Comparison of ENCODE assay signal across 35 cellular contexts in the genomic region with DNA sequence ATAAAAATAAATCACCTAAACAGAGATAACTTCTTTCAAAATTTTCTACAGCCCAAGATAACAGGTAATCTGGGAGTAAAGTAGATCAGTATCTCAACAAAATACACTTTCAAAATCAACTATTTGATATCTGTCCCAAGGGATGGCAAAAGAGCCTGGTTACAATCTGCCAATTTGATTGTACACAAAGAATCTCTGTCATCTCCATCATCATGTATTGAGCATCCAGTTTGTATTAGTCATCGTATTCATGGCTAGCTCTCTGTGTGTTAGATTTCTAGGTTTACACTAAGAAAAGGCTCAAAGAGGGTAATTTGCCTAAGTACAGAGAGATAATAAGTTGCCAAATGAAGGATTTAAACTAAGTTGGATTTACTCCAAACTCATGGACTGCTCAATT.
"Had no signal": no experiment of that assay in that cellular context is flagged by ENCODE, and none has a peak within 500 bp of the region (broad histone marks: within the 10 kb centered on the region; RNA-seq: fewer than 3 reads in every experiment).

No MANE protein-coding gene starts in this region.

- H3K36me3 Mint-ChIP-seq: activated CD8-positive, alpha-beta memory T cell treated with anti-CD3 and anti-CD28 coated beads, Interleukin-2, amount 10 ng/mL, durations not matched to agents 7 days and 5 days; activated naive CD8-positive, alpha-beta T cell treated with anti-CD3 and anti-CD28 coated beads for 36 hours had no signal

- H3K9me3 Mint-ChIP-seq: activated CD4-positive, alpha-beta memory T cell treated with anti-CD3 and anti-CD28 coated beads, Interleukin-2, amount 10 ng/mL, durations not matched to agents 7 days and 5 days; activated T-helper 17 cell treated with anti-CD3 and anti-CD28 coated beads, Interleukin-2, amount 50 U/mL, for 72 hours had no signal

- DNase-seq: activated CD4-positive, alpha-beta memory T cell treated with anti-CD3 and anti-CD28 coated beads, Interleukin-2, amount 10 ng/mL, durations not matched to agents 7 days and 5 days; activated CD4-positive, alpha-beta T cell treated with anti-CD3 and anti-CD28 coated beads for 1 hour; activated CD4-positive, alpha-beta T cell treated with anti-CD3 and anti-CD28 coated beads for 48 hours; activated CD4-positive, CD25-positive, alpha-beta regulatory T cell; activated CD8-positive, alpha-beta memory T cell treated with anti-CD3 and anti-CD28 coated beads for 24 hours; activated CD8-positive, alpha-beta memory T cell treated with anti-CD3 and anti-CD28 coated beads, Interleukin-2, amount 10 ng/mL, durations not matched to agents 7 days and 5 days; activated CD8-positive, alpha-beta memory T cell treated with anti-CD3 and anti-CD28 coated beads, Interleukin-2, amount 50 U/mL, for 48 hours; activated effector memory CD4-positive, alpha-beta T cell treated with anti-CD3 and anti-CD28 coated beads, Interleukin-2, amount 50 U/mL, for 16 hours; activated naive CD4-positive, alpha-beta T cell; activated naive CD4-positive, alpha-beta T cell treated with anti-CD3 and anti-CD28 coated beads, Interleukin-2, amount 50 U/mL, for 16 hours; activated naive CD8-positive, alpha-beta T cell treated with anti-CD3 and anti-CD28 coated beads for 36 hours; activated T-cell treated with anti-CD3 and anti-CD28 coated beads, Interleukin-2, amount 50 U/mL, for 48 hours; amniotic stem cell; aorta; brain microvascular endothelial cell; Karpas-422; KBM-7; MG63; NCI-H1092; NCI-H1417 treated with DMSO at 0.1 percent for 48 hours; NCI-H187 treated with DMSO at 0.1 percent for 48 hours; NCI-H2081 treated with DMSO at 0.1 percent for 48 hours; NCI-H2227 treated with DMSO at 0.1 percent for 48 hours; NCI-H524; NK-92 treated with Interleukin-12 subunit alpha and Interleukin-12 subunit beta, amount 100 ng/mL, for 24 hours; PC-3; Peyer's patch; SIG-M5; T1000; WERI-Rb-1 had no signal

- H3K4me1 ChIP-seq: Peyer's patch had no signal

- H3K27ac ChIP-seq: brain microvascular endothelial cell, Peyer's patch, RWPE1, SK-N-MC, WERI-Rb-1 had no signal

- H3K4me1 Mint-ChIP-seq: activated CD4-positive, alpha-beta memory T cell treated with anti-CD3 and anti-CD28 coated beads, Interleukin-2, amount 10 ng/mL, durations not matched to agents 7 days and 5 days; activated CD8-positive, alpha-beta memory T cell treated with anti-CD3 and anti-CD28 coated beads, Interleukin-2, amount 10 ng/mL, durations not matched to agents 7 days and 5 days; activated naive CD8-positive, alpha-beta T cell treated with anti-CD3 and anti-CD28 coated beads for 36 hours; activated T-helper 17 cell treated with anti-CD3 and anti-CD28 coated beads, Interleukin-2, amount 50 U/mL, for 72 hours; central memory CD8-positive, alpha-beta T cell had no signal

- H3K36me3 ChIP-seq: brain microvascular endothelial cell, MG63, Peyer's patch, WERI-Rb-1 had no signal

- H3K4me3 Mint-ChIP-seq: activated CD4-positive, alpha-beta memory T cell treated with anti-CD3 and anti-CD28 coated beads, Interleukin-2, amount 10 ng/mL, durations not matched to agents 7 days and 5 days; activated CD8-positive, alpha-beta memory T cell treated with anti-CD3 and anti-CD28 coated beads, Interleukin-2, amount 10 ng/mL, durations not matched to agents 7 days and 5 days; activated naive CD8-positive, alpha-beta T cell treated with anti-CD3 and anti-CD28 coated beads for 36 hours; activated T-helper 17 cell treated with anti-CD3 and anti-CD28 coated beads, Interleukin-2, amount 50 U/mL, for 72 hours; central memory CD8-positive, alpha-beta T cell had no signal

- H3K27me3 ChIP-seq: brain microvascular endothelial cell, MG63, Peyer's patch had no signal

- H3K4me3 ChIP-seq: MG63, Peyer's patch, SK-N-MC had no signal

- H3K27ac Mint-ChIP-seq: activated CD4-positive, alpha-beta memory T cell treated with anti-CD3 and anti-CD28 coated beads, Interleukin-2, amount 10 ng/mL, durations not matched to agents 7 days and 5 days; activated CD8-positive, alpha-beta memory T cell treated with anti-CD3 and anti-CD28 coated beads, Interleukin-2, amount 10 ng/mL, durations not matched to agents 7 days and 5 days; activated naive CD8-positive, alpha-beta T cell treated with anti-CD3 and anti-CD28 coated beads for 36 hours; activated T-helper 17 cell treated with anti-CD3 and anti-CD28 coated beads, Interleukin-2, amount 50 U/mL, for 72 hours had no signal

- ATAC-seq: activated CD8-positive, alpha-beta memory T cell treated with anti-CD3 and anti-CD28 coated beads, Interleukin-2, amount 10 ng/mL, durations not matched to agents 7 days and 5 days; activated T-helper 17 cell treated with anti-CD3 and anti-CD28 coated beads, Interleukin-2, amount 50 U/mL, for 72 hours; PC-3; Right ventricle myocardium inferior had no signal

- H3K27me3 Mint-ChIP-seq: activated CD4-positive, alpha-beta memory T cell treated with anti-CD3 and anti-CD28 coated beads, Interleukin-2, amount 10 ng/mL, durations not matched to agents 7 days and 5 days; activated CD8-positive, alpha-beta memory T cell treated with anti-CD3 and anti-CD28 coated beads, Interleukin-2, amount 10 ng/mL, durations not matched to agents 7 days and 5 days; activated naive CD8-positive, alpha-beta T cell treated with anti-CD3 and anti-CD28 coated beads for 36 hours; activated T-helper 17 cell treated with anti-CD3 and anti-CD28 coated beads, Interleukin-2, amount 50 U/mL, for 72 hours; central memory CD8-positive, alpha-beta T cell had no signal
